8 cellular contexts compared by ENCODE assay signal in genomic region chr1:145093517-145094149, GRCh38. TPM values are rescaled to one million over a fixed set of nuclear protein-coding genes. Genes with fewer than 3 reads are reported as not detected.
DNase-seq lines count a peak whose midpoint lies in the region; ATAC-seq and TF ChIP-seq lines count a peak whose summit lies in the region.
"Not testable (repeated sequence)": the region's sequence is repeated elsewhere in the genome, so short reads cannot be mapped to it uniquely, and the experiment has no call there.

No MANE protein-coding gene starts in this region.

- not testable (repeated sequence) for H3K9me3 Mint-ChIP-seq in CD8-positive, alpha-beta memory T cell; WTC11

- H3K27ac ChIP-seq in CD8-positive, alpha-beta memory T cell (ENCODE audit: low read depth, low read length); KMS-11; fibroblast of lung (ENCODE audit: insufficient read depth, low read length): not testable (repeated sequence)
- H3K27ac ChIP-seq in ovary: peak overlapping the region; percentile 20 to 61
- peak overlapping the region in 3 of 4 donors; percentile 15 to 85 (median 53) for H3K27ac ChIP-seq in tibial nerve

- TF ChIP-seq CTCF in KMS-11 (conservative IDR thresholded peaks at IDR 0.05; ENCODE audit: low read depth, low read length); WTC11 (IDR thresholded peaks at IDR 0.05); fibroblast of lung (conservative IDR thresholded peaks at IDR 0.05 in 1 of 2, IDR thresholded peaks at IDR 0.05 in 1 of 2; ENCODE audit: low read depth in 1 of 2, low read length in 2 of 2); ovary (IDR thresholded peaks at IDR 0.05); tibial nerve (IDR thresholded peaks at IDR 0.05): not testable (repeated sequence)

- not testable (repeated sequence) for H4K20me1 ChIP-seq in KMS-11 (ENCODE audit: insufficient read depth); fibroblast of lung (ENCODE audit: control insufficient read depth, extremely low read depth, insufficient read depth, low read length)

- H2AFZ ChIP-seq in KMS-11 (ENCODE audit: low read depth); fibroblast of lung (ENCODE audit: low read length): not testable (repeated sequence)

- peak overlapping the region; percentile 89 to 96 (median 93) for H3K4me3 Mint-ChIP-seq in CD8-positive, alpha-beta memory T cell
- H3K4me3 Mint-ChIP-seq in WTC11: peak overlapping the region; percentile 84

- TF ChIP-seq POLR2A in ovary (IDR thresholded peaks at IDR 0.05); tibial nerve (IDR thresholded peaks at IDR 0.05): not testable (repeated sequence)

- not testable (repeated sequence) for H3K9me3 ChIP-seq in CD8-positive, alpha-beta memory T cell (ENCODE audit: low read length); adipocyte (ENCODE audit: control insufficient read depth, low read length); fibroblast of lung (ENCODE audit: control insufficient read depth, insufficient read depth, low read depth, low read length); ovary; tibial nerve

- H3K4me1 Mint-ChIP-seq in CD8-positive, alpha-beta memory T cell; WTC11: not testable (repeated sequence)

- not testable (repeated sequence) for H3K27me3 Mint-ChIP-seq in CD8-positive, alpha-beta memory T cell; WTC11 (ENCODE audit: low read depth)

- peak in 3 of 5 donors; percentile 1 to 47 (median 6) for DNase-seq in CD8-positive, alpha-beta memory T cell
- peak; percentile 78 for DNase-seq in WTC11 (ENCODE audit: low spot score)
- DNase-seq in adipocyte (ENCODE audit: low read depth): peak; percentile 42
- DNase-seq in fibroblast of lung (ENCODE audit: low read depth in 2 of 2): peak in 1 of 2 donors; percentile 0
- peak; percentile 37 for DNase-seq in left kidney (ENCODE audit: low read depth, low spot score)
- DNase-seq in ovary: peak; percentile 75 to 88 (median 76)
- DNase-seq in tibial nerve (ENCODE audit: low spot score in 2 of 2): peak in 1 of 2 donors; percentile 50

- POLR2A ChIA-PET in CD8-positive, alpha-beta memory T cell (lab: Charles Lee); WTC11 (lab: Charles Lee): not testable (repeated sequence)

- H3K4me1 ChIP-seq in CD8-positive, alpha-beta memory T cell (ENCODE audit: insufficient read depth, low read length); adipocyte (ENCODE audit: control insufficient read depth, insufficient read depth, low read length); fibroblast of lung (ENCODE audit: control insufficient read depth, extremely low read depth, insufficient read depth, low read length); ovary (ENCODE audit: insufficient read depth); tibial nerve: not testable (repeated sequence)
- H3K4me1 ChIP-seq in KMS-11 (ENCODE audit: low read depth, poor library complexity, severe bottlenecking): peaks cover 14% of the 10 kb centered on the region

- ATAC-seq in WTC11: not testable (repeated sequence)

- peak overlapping the region; percentile 37; the same call in 1 of the 2 replicates for H3K9ac ChIP-seq in KMS-11
- H3K9ac ChIP-seq in adipocyte (ENCODE audit: low read length): not testable (repeated sequence)
- peak overlapping the region; percentile 30 for H3K9ac ChIP-seq in fibroblast of lung (ENCODE audit: insufficient read depth, low read length)

- H3K27me3 ChIP-seq in CD8-positive, alpha-beta memory T cell (ENCODE audit: insufficient read depth, low read length, poor library complexity, severe bottlenecking); KMS-11 (ENCODE audit: insufficient read depth, low read depth); adipocyte (replicated peaks; ENCODE audit: control insufficient read depth, insufficient read depth, low read length); fibroblast of lung (ENCODE audit: control insufficient read depth, insufficient read depth, low read length); ovary; tibial nerve: not testable (repeated sequence)

- H3K4me3 ChIP-seq in CD8-positive, alpha-beta memory T cell (ENCODE audit: low read length); KMS-11 (IDR thresholded peaks at IDR 0.05; ENCODE audit: insufficient read depth, low read depth, low read length): not testable (repeated sequence)
- H3K4me3 ChIP-seq in adipocyte (ENCODE audit: low read length): peak overlapping the region; percentile 52
- peak overlapping the region in 3 of 4 experiments; percentile 8 to 60 (median 21) for H3K4me3 ChIP-seq in fibroblast of lung (replicated peaks in 1 of 4; ENCODE audit: control extremely low read depth in 1 of 4, insufficient read depth in 1 of 4, low read depth in 3 of 4, low read length in 4 of 4)
- peak overlapping the region; percentile 45 for H3K4me3 ChIP-seq in ovary
- H3K4me3 ChIP-seq in tibial nerve: peak overlapping the region in 3 of 4 donors; percentile 33 to 42 (median 41)

- not testable (repeated sequence) for H3K36me3 Mint-ChIP-seq in CD8-positive, alpha-beta memory T cell; WTC11

- peak overlapping the region in 1 of 8 donors; percentile 79 for H3K27ac Mint-ChIP-seq in CD8-positive, alpha-beta memory T cell
- H3K27ac Mint-ChIP-seq in WTC11: peak overlapping the region; percentile 70; the same call in 1 of the 2 replicates

- H3K36me3 ChIP-seq in CD8-positive, alpha-beta memory T cell (ENCODE audit: insufficient read depth, low read length); KMS-11 (ENCODE audit: insufficient read depth); adipocyte (ENCODE audit: control insufficient read depth, insufficient read depth, low read length, severe bottlenecking); fibroblast of lung (ENCODE audit: control insufficient read depth, insufficient read depth, low read length); ovary; tibial nerve: not testable (repeated sequence)

- not testable (repeated sequence) for H3K79me2 ChIP-seq in KMS-11 (ENCODE audit: insufficient read depth, low read depth); fibroblast of lung (ENCODE audit: control insufficient read depth, insufficient read depth, low read length)

- intact Hi-C loops in ovary (cut with DNase I): not testable (repeated sequence)

- TF ChIP-seq EP300 in ovary (IDR thresholded peaks at IDR 0.05); tibial nerve (IDR thresholded peaks at IDR 0.05): not testable (repeated sequence)

- CTCF ChIA-PET in CD8-positive, alpha-beta memory T cell (lab: Charles Lee); WTC11 (lab: Charles Lee): not testable (repeated sequence)

- H3K4me2 ChIP-seq in KMS-11: peak overlapping the region; percentile 45; the same call in 1 of the 2 replicates
- not testable (repeated sequence) for H3K4me2 ChIP-seq in fibroblast of lung (ENCODE audit: extremely low read depth, insufficient read depth, low read length)

- WGBS in ovary, 3 donors: 0% methylated on average over 8 to 23 of the region's 47 CpGs
- WGBS in tibial nerve, 2 donors: 0% methylated on average over 4 of the region's 47 CpGs; no CpG with 5 or more reads in 1 of the 2 donors

TF ChIP-seq in WTC11, 78 proteins besides CTCF, POLR2A, EP300 and RAD21:
- 0 out of 2 replicates have a peak, but pooled peaks have one; percentile 16 for TF ChIP-seq FOXK1 (CRISPR knock-in tag; IDR thresholded peaks at IDR 0.05)

RNA-seq across cellular contexts. Expression of gene SRGAP2B, which starts 1.5 kb away (rescaled TPM):
- total RNA-seq in CD8-positive, alpha-beta memory T cell: 10 to 100 TPM; 15.9 to 18.6 TPM
- 1.6 TPM for polyA plus RNA-seq in CD8-positive, alpha-beta memory T cell
- total RNA-seq in WTC11 (2021) (48.4 to 64.8 TPM (median 48.7 TPM) in 3 replicates), fibroblast of lung (32.7 and 48.8 TPM in 2 replicates), ovary (10 to 100 TPM; 20.3 to 45.2 (median 26.2) TPM), tibial nerve (10 to 100 TPM; 41.0 to 57.7 (median 53.0) TPM)
- polyA plus RNA-seq in fibroblast of lung (24.8 and 27.4 TPM in 2 replicates), ovary (10 to 100 TPM; 13.9 to 16.4 TPM)
- polyA plus RNA-seq in fibroblast of lung (2012): 17.8 and 19.6 TPM in 2 replicates
- polyA minus RNA-seq in fibroblast of lung (ENCODE audit: low replicate concordance): 13.8 and 15.4 TPM in 2 replicates

RNA-seq across cellular contexts. Expression of gene FAM72D, which starts 2.1 kb away (rescaled TPM):
- total RNA-seq in CD8-positive, alpha-beta memory T cell: 1 to 10 TPM; 9.4 to 9.6 TPM
- polyA plus RNA-seq in CD8-positive, alpha-beta memory T cell: not detected
- total RNA-seq in WTC11 (2021) (12.8 to 14.3 TPM (median 12.9 TPM) in 3 replicates), fibroblast of lung (0.26 and 1.7 TPM in 2 replicates), ovary (under 1 TPM in 3 of 7 donors, not detected in 4; 0.23 to 0.46 (median 0.25) TPM), tibial nerve (under 1 TPM in 1 of 4 donors, not detected in 3; 0.21 TPM)
- polyA plus RNA-seq in fibroblast of lung (0.85 and 2.1 TPM in 2 replicates), ovary (under 1 TPM; 0.23 to 0.33 TPM)
- polyA plus RNA-seq in fibroblast of lung (2012): 0.73 and 1.7 TPM in 2 replicates
- polyA minus RNA-seq in fibroblast of lung (ENCODE audit: low replicate concordance): not detected in 2 replicates
